In the genomic region with DNA sequence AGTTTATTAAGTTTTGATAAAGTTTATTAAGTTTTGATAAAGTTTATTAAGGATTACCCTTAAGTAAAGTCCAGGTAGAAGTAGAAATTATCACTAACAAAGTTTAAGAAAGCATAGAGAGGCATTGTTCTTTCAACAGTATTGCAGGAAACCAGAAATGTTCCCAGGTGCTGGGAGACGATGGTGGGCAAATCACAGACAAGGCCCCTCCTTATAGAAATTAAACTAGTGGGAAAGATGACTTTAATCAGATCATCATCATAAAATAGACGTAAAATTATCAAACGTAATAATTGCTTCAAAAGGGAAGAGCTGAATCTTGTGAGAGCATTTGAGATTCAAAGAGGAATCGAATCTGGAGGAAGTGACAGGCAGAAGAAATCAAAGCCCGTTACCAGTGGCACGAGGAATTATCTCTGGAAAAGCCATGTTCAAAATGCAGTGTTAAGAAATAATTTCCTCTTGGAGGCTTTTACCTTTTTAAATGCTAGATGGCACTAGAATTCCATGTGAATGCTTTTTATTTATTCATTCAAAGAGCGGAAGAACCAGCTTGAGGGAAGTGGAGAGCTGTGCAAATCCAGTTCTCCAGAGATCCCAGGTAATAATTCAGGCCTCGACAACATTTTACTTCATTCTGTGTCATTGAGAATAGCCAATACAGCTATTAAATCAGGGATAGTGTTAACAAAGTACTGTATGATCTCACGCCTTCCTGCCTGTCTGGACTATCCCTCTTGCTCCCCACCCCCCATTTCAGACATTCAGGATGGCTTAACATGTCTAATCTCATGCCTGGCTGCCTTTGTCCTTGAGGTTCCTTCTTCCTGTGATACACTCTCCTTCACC, we compare ENCODE assay signal across 8 cellular contexts. TPM values are rescaled to one million over a fixed set of nuclear protein-coding genes. Genes with fewer than 3 reads are reported as not detected.
A peak's percentile ranks its signal among the peaks of the same experiment; 100 is the strongest.
DNase-seq lines count a peak whose midpoint lies in the region; ATAC-seq and TF ChIP-seq lines count a peak whose summit lies in the region.

No MANE protein-coding gene starts in this region.

- in situ Hi-C loops in KBM-7 (cut with MboI; ENCODE audit: low pct_unique_long_range_greater_than_20kb, low sequenced_read_pairs): loop anchor here (10.0 to 25.0 kb wide), 2 partner anchors 71 to 194 kb away; a partner anchor contains a TSS
- in situ Hi-C loops in SK-MEL-5 (cut with HindIII; ENCODE audit: low pct_unique_long_range_greater_than_20kb, low sequenced_read_pairs): no loop called here

- no peaks in the 10 kb centered on the region for H3K27me3 Mint-ChIP-seq in naive B cell

- H3K4me3 ChIP-seq in epithelial cell of esophagus (ENCODE audit: low read length): peak overlapping the region; percentile 93

- peaks cover 35 to 47% (median 45%) of the 10 kb centered on the region in 3 donors for H3K4me1 Mint-ChIP-seq in naive B cell

- peak; percentile 19 for DNase-seq in DMS114 treated with DMSO at 0.1 percent for 48 hours (lab: John Stamatoyannopoulos, UW; ENCODE audit: unreplicated experiment)
- peak; percentile 48 for DNase-seq in KBM-7
- DNase-seq in SK-MEL-5 (ENCODE audit: low read depth, low spot score): peak; percentile 58
- peak; percentile 65 for DNase-seq in epithelial cell of esophagus (ENCODE audit: low read depth)
- no peak for DNase-seq in naive B cell
- DNase-seq in KG1 (lab: John Stamatoyannopoulos, UW): no peak

- peak; percentile 49 for TF ChIP-seq CTCF in epithelial cell of esophagus (IDR thresholded peaks at IDR 0.05; ENCODE audit: insufficient read depth, low read depth, low read length, missing control alignments)

- H3K9me3 Mint-ChIP-seq in naive B cell: no peaks in the 10 kb centered on the region

- H3K36me3 Mint-ChIP-seq in naive B cell: no peaks in the 10 kb centered on the region

- peak overlapping the region; percentile 53 to 97 (median 95) for H3K4me3 Mint-ChIP-seq in naive B cell

- ATAC-seq in naive B cell (ENCODE audit: low read depth in 2 of 2) (no peak), GM18861 (IDR thresholded peaks at IDR 0.05; ENCODE audit: unreplicated experiment) (no peak), GM18909 (IDR thresholded peaks at IDR 0.05; ENCODE audit: poor library complexity, unreplicated experiment) (no peak)

- peak overlapping the region; percentile 97 to 99 (median 98) for H3K27ac Mint-ChIP-seq in naive B cell

RNA-seq across cellular contexts. Expression of a gene that starts 1.0 kb away (rescaled TPM):
- total RNA-seq in SK-MEL-5 (2014; rRNA removed; shearing (Covaris generic)): 150 and 158 TPM in 2 replicates
- polyA plus RNA-seq in SK-MEL-5 (2015; cell fraction: cytosol; rRNA removed): 197 and 219 TPM in 2 replicates
- polyA plus RNA-seq in SK-MEL-5 (2015; cell fraction: nucleus; rRNA removed): 68.3 and 82.4 TPM in 2 replicates
- polyA plus RNA-seq in naive B cell (ENCODE audit: low read depth in 6 of 6): 10 to 100 TPM; 41.4 to 71.6 (median 48.7) TPM

RNA-seq across cellular contexts. Expression of a gene that starts 44.5 kb away (rescaled TPM):
- total RNA-seq in SK-MEL-5 (2014; rRNA removed; shearing (Covaris generic)): 0.29 and 0.45 TPM in 2 replicates
- polyA plus RNA-seq in SK-MEL-5 (2015; cell fraction: cytosol; rRNA removed): 10.0 and 11.5 TPM in 2 replicates
- polyA plus RNA-seq in SK-MEL-5 (2015; cell fraction: nucleus; rRNA removed): 2.2 and 5.5 TPM in 2 replicates
- 1 to 10 TPM in 5 of 6 donors, under 1 TPM in 1; 0.65 to 4.6 (median 2.7) TPM for polyA plus RNA-seq in naive B cell (ENCODE audit: low read depth in 6 of 6)

Comparison
In these comparisons a context has a peak if more than half of its experiments do, and no peak if none do; other contexts are left out.
1. DNase-seq: peak in DMS114 treated with DMSO at 0.1 percent for 48 hours (single experiment), KBM-7 (single experiment), SK-MEL-5 (single experiment) and epithelial cell of esophagus (single experiment); none in naive B cell (single experiment) and KG1 (single experiment).